ENCODE assay signal across 8 cellular contexts in the genomic region with DNA sequence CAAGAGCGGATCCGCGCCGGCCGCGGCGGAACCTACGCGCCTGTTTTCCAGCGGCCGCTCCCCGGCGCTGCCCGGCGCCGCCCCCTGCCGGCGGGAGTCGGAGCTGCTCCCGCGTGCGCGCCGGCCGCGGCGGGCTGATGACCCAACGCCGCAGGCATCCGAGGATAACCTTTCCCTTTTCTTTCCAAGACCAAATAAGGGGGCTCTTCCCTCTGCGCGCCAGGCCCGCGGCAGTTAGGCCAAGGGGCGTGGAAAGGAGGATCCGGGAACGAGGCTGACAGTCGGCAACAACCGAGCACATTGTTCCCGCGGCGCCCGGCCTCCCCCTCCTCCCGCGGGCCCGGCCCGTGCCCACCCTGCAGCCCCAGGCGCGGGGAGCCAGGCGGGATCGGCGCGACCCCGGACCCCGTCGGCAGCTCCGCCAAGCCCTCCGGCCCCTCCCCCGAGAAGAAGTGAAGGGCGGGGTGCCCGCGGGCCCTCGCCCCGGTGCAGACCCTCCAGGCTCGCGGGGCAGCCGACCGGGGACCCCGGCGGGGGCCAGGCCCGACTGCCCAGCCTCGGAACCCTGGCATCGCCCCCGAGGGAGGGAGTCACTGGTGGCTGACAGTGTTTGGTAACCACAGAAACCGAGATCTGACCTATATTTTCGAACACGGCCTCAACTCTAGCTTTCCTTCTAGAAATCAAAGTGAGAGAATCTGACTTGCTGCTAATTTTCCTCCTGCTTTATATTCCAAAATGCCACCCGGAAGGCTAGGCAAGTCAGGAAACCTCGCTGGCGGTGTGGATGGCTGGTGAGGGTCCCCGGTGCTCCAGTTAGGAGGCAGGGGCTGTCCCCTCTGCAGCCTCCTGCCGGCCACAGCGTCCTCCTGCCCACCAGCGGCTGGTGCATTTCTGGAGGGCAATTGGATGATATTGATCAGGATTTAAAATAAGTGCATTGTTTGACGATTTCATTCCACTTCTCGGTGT.
DNase-seq lines count a peak whose midpoint lies in the region; ATAC-seq lines count a peak whose summit lies in the region.

No MANE protein-coding gene starts in this region.

- no peaks in the 10 kb centered on the region for H3K36me3 ChIP-seq in muscle layer of colon (ENCODE audit: insufficient read depth, low read length)

- peak; percentile 87 for DNase-seq in ACHN
- DNase-seq in NCI-H774 (lab: John Stamatoyannopoulos, UW), result peak; percentile 23
- peak; percentile 9 for DNase-seq in activated T-helper 1 cell treated with Interleukin-2 at 50 U/mL for 16 hours (ENCODE audit: low read depth)
- DNase-seq in fibroblast of gingiva (ENCODE audit: low read depth), result peak; percentile 84
- peak; percentile 70 for DNase-seq in stimulated activated naive CD8-positive, alpha-beta T cell treated with anti-CD3 and anti-CD28 coated beads, Interleukin-15, Interleukin-2, amounts not matched to agents 100 U/mL and 50 U/mL, for 24 hours

- peak overlapping the region; percentile 22 to 61 for H3K4me3 ChIP-seq in muscle layer of colon (ENCODE audit: low read depth in 1 of 2, low read length in 2 of 2)

- peak overlapping the region; percentile 95 for H3K27ac ChIP-seq in muscle layer of colon (ENCODE audit: low read depth, low read length)

- no peaks in the 10 kb centered on the region for H3K27me3 ChIP-seq in muscle layer of colon (ENCODE audit: control insufficient read depth in 1 of 2, insufficient read depth in 2 of 2, low read length in 2 of 2)

- peak overlapping the region; percentile 70 for H3K9ac ChIP-seq in muscle layer of colon (ENCODE audit: low read length)

- peaks cover 11% of the 10 kb centered on the region for H3K4me1 ChIP-seq in muscle layer of colon (ENCODE audit: insufficient read depth, low read length)

- in situ Hi-C loops in ACHN (cut with HindIII; ENCODE audit: low pct_ligation_motif_present, low pct_unique_long_range_greater_than_20kb, low sequenced_read_pairs), result no loop called here

- no peaks in the 10 kb centered on the region for H3K9me3 ChIP-seq in muscle layer of colon (ENCODE audit: low read length)

- peak; percentile 69 for ATAC-seq in GM18517 (IDR thresholded peaks at IDR 0.05; ENCODE audit: unreplicated experiment)
- peak; percentile 72 for ATAC-seq in HG03097 (IDR thresholded peaks at IDR 0.05; ENCODE audit: low FRiP score, unreplicated experiment)
- peak; percentile 75 for ATAC-seq in stimulated activated naive CD8-positive, alpha-beta T cell treated with anti-CD3 and anti-CD28 coated beads, Interleukin-15, Interleukin-2, amounts not matched to agents 100 U/mL and 50 U/mL, for 24 hours

Comparison
In these comparisons a context has a peak if more than half of its experiments do, and no peak if none do; other contexts are left out.
1. Peak in every context shown above with its lines: DNase-seq, ATAC-seq, H3K4me3 ChIP-seq and H3K27ac ChIP-seq.
2. DNase-seq: peak in every context shown above with its lines; median percentile 87 in ACHN; 84 in fibroblast of gingiva; 70 in stimulated activated naive CD8-positive, alpha-beta T cell treated with anti-CD3 and anti-CD28 coated beads, Interleukin-15, Interleukin-2, amounts not matched to agents 100 U/mL and 50 U/mL, for 24 hours; 23 in NCI-H774; 9 in activated T-helper 1 cell treated with Interleukin-2 at 50 U/mL for 16 hours.